37 cellular contexts compared by ENCODE assay signal in genomic region chr6:35170166-35170565, GRCh38. TPM values are rescaled to one million over a fixed set of nuclear protein-coding genes. Genes with fewer than 3 reads are reported as not detected.
DNase-seq lines count a peak whose midpoint lies in the region; ATAC-seq and TF ChIP-seq lines count a peak whose summit lies in the region.
"Had no signal": no experiment of that assay in that cellular context is flagged by ENCODE, and none has a peak within 500 bp of the region (broad histone marks: within the 10 kb centered on the region; RNA-seq: fewer than 3 reads in every experiment).

No MANE protein-coding gene starts in this region.

- H3K36me3 ChIP-seq in IMR-90 (ENCODE audit: control insufficient read depth, insufficient read depth, low read length): no peaks in the 10 kb centered on the region
- H3K36me3 ChIP-seq: adrenal gland, esophagus squamous epithelium, left lung, pancreas, right atrium auricular region, spleen had no signal

- CTCF ChIA-PET in IMR-90 (lab: Yijun Ruan, JAX): no interaction called here

- POLR2A ChIA-PET in IMR-90 (lab: Charles Lee; ENCODE audit: unreplicated experiment): no interaction called here

- peak overlapping the region; percentile 96 for H3K14ac ChIP-seq in IMR-90 (replicated peaks; ENCODE audit: low read depth, low read length)

- peaks cover 0 to 3% of the 10 kb centered on the region in 2 experiments; a peak in 1 of 4 replicates for H3K79me1 ChIP-seq in IMR-90 (ENCODE audit: low read depth in 1 of 2, low read length in 2 of 2)

- intact Hi-C loops in IMR-90 (cut with micrococcal nuclease): no loop called here

- TF ChIP-seq POLR2A in IMR-90 (IDR thresholded peaks at IDR 0.05; ENCODE audit: low read depth, low read length): no peak

- peak overlapping the region; percentile 80 for H3K27ac Mint-ChIP-seq in effector memory CD8-positive, alpha-beta T cell
- no peak overlapping the region for H3K27ac Mint-ChIP-seq in activated T-cell treated with anti-CD3 and anti-CD28 coated beads, Interleukin-2, amount 50 U/mL, for 24 hours
- H3K27ac Mint-ChIP-seq: activated CD4-positive, alpha-beta memory T cell treated with anti-CD3 and anti-CD28 coated beads, Interleukin-2, amount 10 ng/mL, durations not matched to agents 7 days and 5 days; memory B cell; T-helper 1 cell treated with Interleukin-12 subunit alpha and Interleukin-12 subunit beta and Interleukin-4 antibody, amounts not matched to agents 30 μg/mL and 1 μg/mL, for 36 hours had no signal

- dilution Hi-C loops in IMR-90 (cut with HindIII; ENCODE audit: low sequenced_read_pairs, unreplicated experiment): no loop called here

- peaks cover 26% of the 10 kb centered on the region for H3K4me1 ChIP-seq in IMR-90 (ENCODE audit: control insufficient read depth, insufficient read depth, low read length)
- H3K4me1 ChIP-seq: adrenal gland, left lung, right atrium auricular region, spleen had no signal

- in situ Hi-C loops in IMR-90 (cut with MboI; ENCODE audit: low sequenced_read_pairs): no loop called here

- no peak overlapping the region for H3K4me3 ChIP-seq in IMR-90 (ENCODE audit: insufficient read depth, low read depth, low read length)
- H3K4me3 ChIP-seq: adrenal gland, esophagus squamous epithelium, left lung, pancreas, right atrium auricular region, spleen had no signal

- peaks cover 9% of the 10 kb centered on the region for H3K36me3 Mint-ChIP-seq in effector memory CD8-positive, alpha-beta T cell (ENCODE audit: insufficient read depth)
- no peaks in the 10 kb centered on the region for H3K36me3 Mint-ChIP-seq in activated T-cell treated with anti-CD3 and anti-CD28 coated beads, Interleukin-2, amount 50 U/mL, for 24 hours (ENCODE audit: low read depth)
- H3K36me3 Mint-ChIP-seq: brain, memory B cell had no signal

- H3K4me3 Mint-ChIP-seq in effector memory CD8-positive, alpha-beta T cell: no peak overlapping the region
- H3K4me3 Mint-ChIP-seq in activated T-cell treated with anti-CD3 and anti-CD28 coated beads, Interleukin-2, amount 50 U/mL, for 24 hours: no peak overlapping the region
- H3K4me3 Mint-ChIP-seq: activated CD4-positive, alpha-beta memory T cell treated with anti-CD3 and anti-CD28 coated beads, Interleukin-2, amount 10 ng/mL, durations not matched to agents 7 days and 5 days; activated T-helper 1 cell treated with anti-CD3 and anti-CD28 coated beads, Interleukin-12 subunit alpha, Interleukin-12 subunit beta, Interleukin-2, Interleukin-4 antibody, amounts not matched to agents 30 ng/mL and 10 ng/mL and 1 ng/mL, durations not matched to agents 14 hours and 24 hours and 36 hours; CD8-positive, alpha-beta memory T cell; memory B cell; stimulated activated naive CD8-positive, alpha-beta T cell treated with anti-CD3 and anti-CD28 coated beads, Interleukin-15, Interleukin-2, amounts not matched to agents 100 ng/mL and 50 ng/mL, for 24 hours; T-helper 1 cell treated with Interleukin-12 subunit alpha and Interleukin-12 subunit beta and Interleukin-4 antibody, amounts not matched to agents 30 μg/mL and 1 μg/mL, for 36 hours had no signal

- H3K4ac ChIP-seq in IMR-90 (ENCODE audit: low read depth, low read length): peak overlapping the region; percentile 93

- no peaks in the 10 kb centered on the region for H3K27me3 ChIP-seq in IMR-90 (ENCODE audit: control insufficient read depth, insufficient read depth, low read length)
- H3K27me3 ChIP-seq: adrenal gland, esophagus squamous epithelium, left lung, pancreas, right atrium auricular region had no signal

- no peaks in the 10 kb centered on the region for H3K9me3 ChIP-seq in IMR-90 (ENCODE audit: control insufficient read depth, insufficient read depth, low read length)
- H3K9me3 ChIP-seq: adrenal gland, esophagus squamous epithelium, left lung, pancreas, right atrium auricular region, spleen had no signal

- peaks cover 14 to 29% of the 10 kb centered on the region in 2 donors for H3K27me3 Mint-ChIP-seq in effector memory CD8-positive, alpha-beta T cell
- H3K27me3 Mint-ChIP-seq in activated T-cell treated with anti-CD3 and anti-CD28 coated beads, Interleukin-2, amount 50 U/mL, for 24 hours: peaks cover 13% of the 10 kb centered on the region

- H3K4me1 Mint-ChIP-seq in effector memory CD8-positive, alpha-beta T cell (ENCODE audit: low read depth in 2 of 2): peaks cover 14 to 16% of the 10 kb centered on the region in 2 donors
- peaks cover 10% of the 10 kb centered on the region for H3K4me1 Mint-ChIP-seq in activated T-cell treated with anti-CD3 and anti-CD28 coated beads, Interleukin-2, amount 50 U/mL, for 24 hours (ENCODE audit: low read depth)

- peak overlapping the region; percentile 96 for H2BK20ac ChIP-seq in IMR-90 (ENCODE audit: low read depth, low read length)

- WGBS in IMR-90 (ENCODE audit: extremely low coverage in 2 of 2, insufficient read length in 1 of 2), 2 experiments: no CpG with 5 or more reads among the region's 1 CpG

- H4K91ac ChIP-seq in IMR-90 (ENCODE audit: insufficient read depth, low read depth, low read length): peak overlapping the region; percentile 78; the same call in 1 of the 2 replicates

- H2AFZ ChIP-seq in IMR-90 (replicated peaks; ENCODE audit: low read length, poor library complexity): peak overlapping the region; percentile 75

- peak overlapping the region; percentile 94 for H2BK120ac ChIP-seq in IMR-90 (ENCODE audit: low read depth, low read length)

- H2BK15ac ChIP-seq in IMR-90 (ENCODE audit: low read depth, low read length): peak overlapping the region; percentile 75; the same call in 1 of the 3 replicates

- peaks cover 5 to 10% of the 10 kb centered on the region in 2 donors for H3K9me3 Mint-ChIP-seq in effector memory CD8-positive, alpha-beta T cell
- peaks cover 4% of the 10 kb centered on the region for H3K9me3 Mint-ChIP-seq in activated T-cell treated with anti-CD3 and anti-CD28 coated beads, Interleukin-2, amount 50 U/mL, for 24 hours

- H3K56ac ChIP-seq in IMR-90 (ENCODE audit: extremely low read depth, insufficient read depth, low read length): no peak overlapping the region

- peak overlapping the region; percentile 98 for H2AK5ac ChIP-seq in IMR-90 (ENCODE audit: low read depth, low read length)

- no peak overlapping the region for H3K9ac ChIP-seq in IMR-90 (ENCODE audit: low read depth, low read length)

- peak; percentile 70 for ATAC-seq in IMR-90 (ENCODE audit: low read depth)
- no peak for ATAC-seq in effector memory CD8-positive, alpha-beta T cell (replicated peaks)
- ATAC-seq in HG03135 (IDR thresholded peaks at IDR 0.05; ENCODE audit: unreplicated experiment): no peak
- ATAC-seq: left lung, pancreas had no signal

- DNase-seq in AG08396 (ENCODE audit: low spot score) (peak; percentile 33), IMR-90 (peak; percentile 79), iris pigment epithelial cell (ENCODE audit: low read depth) (peak; percentile 28), AML-193 (lab: John Stamatoyannopoulos, UW) (no peak), SW480 (ENCODE audit: low spot score) (no peak)
- DNase-seq in effector memory CD8-positive, alpha-beta T cell: no peak
- DNase-seq in activated T-cell treated with anti-CD3 and anti-CD28 coated beads, Interleukin-2, amount 50 U/mL, for 24 hours: no peak
- DNase-seq: activated CD4-positive, alpha-beta memory T cell treated with anti-CD3 and anti-CD28 coated beads, Interleukin-2, amount 10 ng/mL, durations not matched to agents 7 days and 5 days; activated CD4-positive, CD25-positive, alpha-beta regulatory T cell treated with anti-CD3 and anti-CD28 coated beads, Interleukin-2, amount 50 U/mL, for 72 hours; activated CD8-positive, alpha-beta memory T cell treated with anti-CD3 and anti-CD28 coated beads, Interleukin-2, amount 50 U/mL, for 4 hours; activated naive CD4-positive, alpha-beta T cell treated with Interleukin-2 at 50 U/mL for 16 hours; adrenal gland; CD8-positive, alpha-beta memory T cell; dermis blood vessel endothelial cell; DMS 273 treated with DMSO at 0.1 percent for 48 hours; esophagus squamous epithelium; glutamatergic neuron; GOT3; KG1; left lung; NCI-H1417 treated with DMSO at 0.1 percent for 48 hours; NCI-H2081; NCI-H524 treated with DMSO at 0.1 percent for 48 hours; OCI-M1; pancreas; spleen; stimulated activated CD4-positive, alpha-beta T cell treated with anti-CD3 and anti-CD28 coated beads, Interleukin-2, amount 100 ng/mL, for 24 hours had no signal

- TF ChIP-seq RAD21 in IMR-90 (IDR thresholded peaks at IDR 0.05; ENCODE audit: low read length): 0 out of 2 replicates have a peak, but pooled peaks have one; percentile 9

- H2AK9ac ChIP-seq in IMR-90 (replicated peaks; ENCODE audit: low read depth, low read length, poor library complexity): peak overlapping the region; percentile 70

- H3K27ac ChIP-seq in IMR-90 (ENCODE audit: insufficient read depth, low read length): peak overlapping the region; percentile 21; the same call in 1 of the 2 replicates
- H3K27ac ChIP-seq: adrenal gland, esophagus squamous epithelium, left lung, pancreas, right atrium auricular region, spleen had no signal

- H4K8ac ChIP-seq in IMR-90 (ENCODE audit: low read depth in 2 of 2, low read length in 2 of 2): peak overlapping the region; percentile 64 to 75

- no TSS peak for BruUV-seq in IMR-90 (replicated peaks; lab: Mats Ljungman, UMichigan)

- H3K23ac ChIP-seq in IMR-90 (ENCODE audit: low read depth, low read length): peak overlapping the region; percentile 59; the same call in 1 of the 2 replicates

- peak overlapping the region; percentile 65; the same call in 1 of the 2 replicates for H4K5ac ChIP-seq in IMR-90 (ENCODE audit: low read depth, low read length)

- H3K18ac ChIP-seq in IMR-90 (ENCODE audit: low read depth, low read length): peak overlapping the region; percentile 67; the same call in 1 of the 2 replicates

- H4K20me1 ChIP-seq in IMR-90 (ENCODE audit: insufficient read depth, low read length): no peaks in the 10 kb centered on the region

- peak overlapping the region; percentile 78 for H2BK5ac ChIP-seq in IMR-90 (ENCODE audit: low read depth, low read length, poor library complexity, severe bottlenecking)

- TF ChIP-seq CTCF in IMR-90 (conservative IDR thresholded peaks at IDR 0.05; ENCODE audit: low read depth, low read length): no peak

- peaks cover 38% of the 10 kb centered on the region for H3K9me1 ChIP-seq in IMR-90 (ENCODE audit: insufficient read depth, low read length)

- no peak overlapping the region for H3K4me2 ChIP-seq in IMR-90 (ENCODE audit: low read depth, low read length)

TF ChIP-seq in IMR-90, 13 proteins besides CTCF, POLR2A, EP300 and RAD21 (continues in another document):
- TF ChIP-seq CHD1 (IDR thresholded peaks at IDR 0.05; ENCODE audit: low read depth, low read length) (no peak), MAFK (IDR thresholded peaks at IDR 0.05; ENCODE audit: low read depth, low read length) (no peak), SMC3 (IDR thresholded peaks at IDR 0.05; ENCODE audit: low read depth, low read length) (0 out of 2 replicates have a peak, but pooled peaks have one; percentile 10)

RNA-seq across cellular contexts. Expression of gene TCP11, which starts 29.0 kb away (rescaled TPM):
- total RNA-seq in IMR-90 (2012; rRNA removed): 0.36 and 0.56 TPM in 2 replicates
- 0.30 and 0.34 TPM in 2 replicates for polyA plus RNA-seq in IMR-90 (2012; rRNA removed)
- 0.16 TPM in 1 of 2 replicates, not detected in the other for polyA plus RNA-seq in IMR-90 (2012; cell fraction: cytosol; rRNA removed)
- 0.09 and 0.11 TPM in 2 replicates for polyA plus RNA-seq in IMR-90 (2012; cell fraction: nucleus; rRNA removed; ENCODE audit: low replicate concordance)
- total RNA-seq: A172; activated CD4-positive, alpha-beta memory T cell treated with anti-CD3 and anti-CD28 coated beads, Interleukin-2, amount 10 ng/mL, durations not matched to agents 7 days and 5 days; activated T-helper 1 cell treated with anti-CD3 and anti-CD28 coated beads, Interleukin-12 subunit alpha, Interleukin-12 subunit beta, Interleukin-2, Interleukin-4 antibody, amounts not matched to agents 30 ng/mL and 10 ng/mL and 1 ng/mL, durations not matched to agents 14 hours and 24 hours and 36 hours; CD8-positive, alpha-beta memory T cell; right atrium auricular region; SK-MEL-5; spleen had no signal
- polyA plus RNA-seq: CD8-positive, alpha-beta memory T cell; neural cell; spleen had no signal

RNA-seq across cellular contexts. Expression of gene SCUBE3, which starts 43.6 kb away (rescaled TPM):
- total RNA-seq in IMR-90 (2012; rRNA removed): 19.9 and 21.1 TPM in 2 replicates
- 41.5 and 45.5 TPM in 2 replicates for polyA plus RNA-seq in IMR-90 (2012; rRNA removed)
- polyA plus RNA-seq in IMR-90 (2012; cell fraction: cytosol; rRNA removed): 24.2 and 25.6 TPM in 2 replicates
- polyA plus RNA-seq in IMR-90 (2012; cell fraction: nucleus; rRNA removed; ENCODE audit: low replicate concordance): 53.9 and 65.7 TPM in 2 replicates
- total RNA-seq: activated CD4-positive, alpha-beta memory T cell treated with anti-CD3 and anti-CD28 coated beads, Interleukin-2, amount 10 ng/mL, durations not matched to agents 7 days and 5 days; activated T-helper 1 cell treated with anti-CD3 and anti-CD28 coated beads, Interleukin-12 subunit alpha, Interleukin-12 subunit beta, Interleukin-2, Interleukin-4 antibody, amounts not matched to agents 30 ng/mL and 10 ng/mL and 1 ng/mL, durations not matched to agents 14 hours and 24 hours and 36 hours had no signal

Comparison
In these comparisons a context has a peak if more than half of its experiments do, and no peak if none do; other contexts are left out.
1. DNase-seq: peak in AG08396 (single experiment), IMR-90 (single experiment) and iris pigment epithelial cell (single experiment); none in effector memory CD8-positive, alpha-beta T cell (0 of 3), activated T-cell treated with anti-CD3 and anti-CD28 coated beads, Interleukin-2, amount 50 U/mL, for 24 hours (single experiment), AML-193 (0 of 2) and SW480 (single experiment).